ENCODE assay signal across 1 cellular context in the genomic region with DNA sequence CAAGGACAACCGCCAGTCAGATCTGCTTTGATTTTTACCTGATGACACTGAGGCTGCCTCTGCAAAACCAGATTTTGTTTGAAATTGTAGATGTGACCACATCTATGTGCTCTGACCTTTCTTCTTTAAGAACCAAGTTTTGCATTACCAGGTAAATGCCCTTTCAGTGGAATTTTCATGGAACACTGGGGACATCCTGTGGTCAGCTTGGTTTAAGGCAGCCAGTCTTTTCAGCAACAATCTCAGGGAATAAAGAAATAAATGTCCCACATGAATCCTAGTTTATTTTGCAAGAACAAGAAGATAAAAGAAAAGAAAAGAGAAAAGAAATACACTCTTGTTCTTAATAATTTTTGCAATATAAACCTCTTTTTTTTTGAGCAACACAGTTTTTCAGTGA.
TF ChIP-seq lines count a peak whose summit lies in the region.

No MANE protein-coding gene starts in this region.

TF ChIP-seq in Ishikawa, 13 proteins besides CTCF, POLR2A, EP300 and RAD21 (continued from another document):
- TF ChIP-seq, protein P1, sequence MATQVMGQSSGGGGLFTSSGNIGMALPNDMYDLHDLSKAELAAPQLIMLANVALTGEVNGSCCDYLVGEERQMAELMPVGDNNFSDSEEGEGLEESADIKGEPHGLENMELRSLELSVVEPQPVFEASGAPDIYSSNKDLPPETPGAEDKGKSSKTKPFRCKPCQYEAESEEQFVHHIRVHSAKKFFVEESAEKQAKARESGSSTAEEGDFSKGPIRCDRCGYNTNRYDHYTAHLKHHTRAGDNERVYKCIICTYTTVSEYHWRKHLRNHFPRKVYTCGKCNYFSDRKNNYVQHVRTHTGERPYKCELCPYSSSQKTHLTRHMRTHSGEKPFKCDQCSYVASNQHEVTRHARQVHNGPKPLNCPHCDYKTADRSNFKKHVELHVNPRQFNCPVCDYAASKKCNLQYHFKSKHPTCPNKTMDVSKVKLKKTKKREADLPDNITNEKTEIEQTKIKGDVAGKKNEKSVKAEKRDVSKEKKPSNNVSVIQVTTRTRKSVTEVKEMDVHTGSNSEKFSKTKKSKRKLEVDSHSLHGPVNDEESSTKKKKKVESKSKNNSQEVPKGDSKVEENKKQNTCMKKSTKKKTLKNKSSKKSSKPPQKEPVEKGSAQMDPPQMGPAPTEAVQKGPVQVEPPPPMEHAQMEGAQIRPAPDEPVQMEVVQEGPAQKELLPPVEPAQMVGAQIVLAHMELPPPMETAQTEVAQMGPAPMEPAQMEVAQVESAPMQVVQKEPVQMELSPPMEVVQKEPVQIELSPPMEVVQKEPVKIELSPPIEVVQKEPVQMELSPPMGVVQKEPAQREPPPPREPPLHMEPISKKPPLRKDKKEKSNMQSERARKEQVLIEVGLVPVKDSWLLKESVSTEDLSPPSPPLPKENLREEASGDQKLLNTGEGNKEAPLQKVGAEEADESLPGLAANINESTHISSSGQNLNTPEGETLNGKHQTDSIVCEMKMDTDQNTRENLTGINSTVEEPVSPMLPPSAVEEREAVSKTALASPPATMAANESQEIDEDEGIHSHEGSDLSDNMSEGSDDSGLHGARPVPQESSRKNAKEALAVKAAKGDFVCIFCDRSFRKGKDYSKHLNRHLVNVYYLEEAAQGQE (IDR thresholded peaks at IDR 0.05; ENCODE audit: low read depth) = no peak
